ENCODE assay signal across 13 cellular contexts in genomic region chr3:169953462-169954141, GRCh38. TPM values are rescaled to one million over a fixed set of nuclear protein-coding genes. Genes with fewer than 3 reads are reported as not detected.
DNase-seq lines count a peak whose midpoint lies in the region; ATAC-seq and TF ChIP-seq lines count a peak whose summit lies in the region.
"Had no signal": no experiment of that assay in that cellular context is flagged by ENCODE, and none has a peak within 500 bp of the region (broad histone marks: within the 10 kb centered on the region; RNA-seq: fewer than 3 reads in every experiment).

No MANE protein-coding gene starts in this region.

- 61 to 66% methylated on average over 3 of the region's 3 CpGs for WGBS in lung, 2 donors

- H3K4me3 Mint-ChIP-seq in activated CD8-positive, alpha-beta memory T cell treated with anti-CD3 and anti-CD28 coated beads, Interleukin-2, amount 10 ng/mL, durations not matched to agents 7 days and 5 days = no peak overlapping the region
- H3K4me3 Mint-ChIP-seq: activated CD4-positive, alpha-beta memory T cell treated with anti-CD3 and anti-CD28 coated beads for 36 hours; CD8-positive, alpha-beta memory T cell had no signal

- peak; percentile 17 for ATAC-seq in GM18519 (IDR thresholded peaks at IDR 0.05; ENCODE audit: low FRiP score, unreplicated experiment)
- ATAC-seq in GM21737 (IDR thresholded peaks at IDR 0.05; ENCODE audit: unreplicated experiment) = peak; percentile 34
- ATAC-seq in HG03469 (IDR thresholded peaks at IDR 0.05; ENCODE audit: unreplicated experiment) = peak; percentile 12
- ATAC-seq in lung (ENCODE audit: insufficient read depth, low FRiP score) = peak; percentile 8
- no peak for ATAC-seq in activated CD8-positive, alpha-beta memory T cell treated with anti-CD3 and anti-CD28 coated beads, Interleukin-2, amount 10 ng/mL, durations not matched to agents 7 days and 5 days
- ATAC-seq: SK-N-SH treated with all-trans-retinoic acid at 6 μM for 48 hours had no signal

- no peak overlapping the region for H3K27ac Mint-ChIP-seq in activated CD8-positive, alpha-beta memory T cell treated with anti-CD3 and anti-CD28 coated beads, Interleukin-2, amount 10 ng/mL, durations not matched to agents 7 days and 5 days
- H3K27ac Mint-ChIP-seq: CD8-positive, alpha-beta memory T cell had no signal

- H3K9me3 Mint-ChIP-seq in activated CD8-positive, alpha-beta memory T cell treated with anti-CD3 and anti-CD28 coated beads, Interleukin-2, amount 10 ng/mL, durations not matched to agents 7 days and 5 days (ENCODE audit: low read depth) = no peaks in the 10 kb centered on the region
- H3K9me3 Mint-ChIP-seq: activated CD4-positive, alpha-beta memory T cell treated with anti-CD3 and anti-CD28 coated beads for 36 hours; CD8-positive, alpha-beta memory T cell had no signal

- peaks cover 4% of the 10 kb centered on the region for H3K27me3 Mint-ChIP-seq in activated CD8-positive, alpha-beta memory T cell treated with anti-CD3 and anti-CD28 coated beads, Interleukin-2, amount 10 ng/mL, durations not matched to agents 7 days and 5 days

- peaks cover 2% of the 10 kb centered on the region for H3K36me3 Mint-ChIP-seq in activated CD8-positive, alpha-beta memory T cell treated with anti-CD3 and anti-CD28 coated beads, Interleukin-2, amount 10 ng/mL, durations not matched to agents 7 days and 5 days
- H3K36me3 Mint-ChIP-seq: activated CD4-positive, alpha-beta memory T cell treated with anti-CD3 and anti-CD28 coated beads for 36 hours; CD8-positive, alpha-beta memory T cell had no signal

- no peak overlapping the region for H3K4me3 ChIP-seq in lung
- H3K4me3 ChIP-seq: right lobe of liver had no signal

- no peaks in the 10 kb centered on the region for H3K36me3 ChIP-seq in lung (ENCODE audit: control insufficient read depth in 2 of 2, insufficient read depth in 2 of 2, low read length in 2 of 2)
- H3K36me3 ChIP-seq: right lobe of liver had no signal

- no peak for TF ChIP-seq CTCF in lung (IDR thresholded peaks at IDR 0.05; ENCODE audit: control extremely low read depth, extremely low read depth)

- peaks cover 1 to 2% of the 10 kb centered on the region in 2 donors for H3K4me1 ChIP-seq in lung (ENCODE audit: control insufficient read depth in 2 of 2, insufficient read depth in 2 of 2, low read length in 2 of 2)
- H3K4me1 ChIP-seq: right lobe of liver had no signal

- CTCF ChIA-PET in activated CD8-positive, alpha-beta memory T cell treated with anti-CD3 and anti-CD28 coated beads, Interleukin-2, amount 10 ng/mL, durations not matched to agents 7 days and 5 days (lab: Charles Lee) = interaction anchor here (1.0 kb wide), 1 partner anchor 15 kb away, joined by 3 read pairs; no protein-coding TSS in a partner anchor

- no peak overlapping the region for H3K27ac ChIP-seq in lung (ENCODE audit: low read depth in 1 of 2, low read length in 1 of 2)
- H3K27ac ChIP-seq: right lobe of liver had no signal

- no peaks in the 10 kb centered on the region for H3K27me3 ChIP-seq in lung (ENCODE audit: control insufficient read depth, insufficient read depth)
- H3K27me3 ChIP-seq: right lobe of liver had no signal

- H3K4me1 Mint-ChIP-seq in activated CD8-positive, alpha-beta memory T cell treated with anti-CD3 and anti-CD28 coated beads, Interleukin-2, amount 10 ng/mL, durations not matched to agents 7 days and 5 days = peaks cover 5% of the 10 kb centered on the region
- H3K4me1 Mint-ChIP-seq: CD8-positive, alpha-beta memory T cell had no signal

- H3K9me3 ChIP-seq in lung (ENCODE audit: control insufficient read depth in 2 of 2, insufficient read depth in 1 of 2, low read length in 1 of 2) = no peaks in the 10 kb centered on the region
- H3K9me3 ChIP-seq: right lobe of liver had no signal

- DNase-seq in lung (ENCODE audit: low spot score) (no peak), anterior cingulate cortex (lab: John Stamatoyannopoulos, UW) (no peak), NCI-H1105 (lab: John Stamatoyannopoulos, UW) (no peak), SIG-M5 treated with dmso at 0.1 percent for 504 hours (lab: John Stamatoyannopoulos, UW; ENCODE audit: unreplicated experiment) (no peak)
- no peak for DNase-seq in activated CD8-positive, alpha-beta memory T cell treated with anti-CD3 and anti-CD28 coated beads, Interleukin-2, amount 10 ng/mL, durations not matched to agents 7 days and 5 days
- DNase-seq: activated CD4-positive, alpha-beta memory T cell treated with anti-CD3 and anti-CD28 coated beads for 36 hours; CD8-positive, alpha-beta memory T cell; NCI-H510A treated with DMSO at 0.1 percent for 48 hours; right lobe of liver had no signal

RNA-seq across cellular contexts. Expression of gene SEC62, which starts 13.0 kb away (rescaled TPM):
- 10 to 100 TPM; 69.9 to 96.5 TPM for total RNA-seq in lung
- 10 to 100 TPM; 55.2 to 55.5 TPM for polyA plus RNA-seq in lung
- total RNA-seq in activated CD8-positive, alpha-beta memory T cell treated with anti-CD3 and anti-CD28 coated beads, Interleukin-2, amount 10 ng/mL, durations not matched to agents 7 days and 5 days = 10 to 100 TPM; 36.0 to 47.7 TPM

RNA-seq across cellular contexts. Expression of gene SAMD7, which starts 42.2 kb away (rescaled TPM):
- not detected for total RNA-seq in lung
- polyA plus RNA-seq in lung = not detected
- total RNA-seq in activated CD8-positive, alpha-beta memory T cell treated with anti-CD3 and anti-CD28 coated beads, Interleukin-2, amount 10 ng/mL, durations not matched to agents 7 days and 5 days = not detected
- total RNA-seq: activated CD4-positive, alpha-beta memory T cell treated with anti-CD3 and anti-CD28 coated beads for 36 hours; CD8-positive, alpha-beta memory T cell; right lobe of liver had no signal
- polyA plus RNA-seq: CD8-positive, alpha-beta memory T cell had no signal
